ENCODE assay signal across 1 cellular context in genomic region chr10:15230257-15230656, GRCh38.
TF ChIP-seq lines count a peak whose summit lies in the region.

No MANE protein-coding gene starts in this region.

TF ChIP-seq in A549, 52 proteins besides CTCF, POLR2A, EP300 and RAD21 (continued from another document):
- TF ChIP-seq CHD2 (IDR thresholded peaks at IDR 0.05; ENCODE audit: low read length, partially characterized antibody), result no peak
- no peak for TF ChIP-seq JUNB (IDR thresholded peaks at IDR 0.05)
- no peak for TF ChIP-seq CBX8 (IDR thresholded peaks at IDR 0.05)
- TF ChIP-seq KDM1A (IDR thresholded peaks at IDR 0.05; ENCODE audit: low read depth), result no peak
- no peak for TF ChIP-seq SMC3 (IDR thresholded peaks at IDR 0.05)
- TF ChIP-seq NR3C1 (IDR thresholded peaks at IDR 0.05), result no peak
- no peak for TF ChIP-seq HDAC2 (IDR thresholded peaks at IDR 0.05)
